In genomic region chr13:113740286-113740556, GRCh38 we compare ENCODE assay signal across 1 cellular context.
TF ChIP-seq lines count a peak whose summit lies in the region.

No MANE protein-coding gene starts in this region.

TF ChIP-seq in IMR-90, 13 proteins besides CTCF, POLR2A, EP300 and RAD21 (continued from another document):
- TF ChIP-seq ELK1 (IDR thresholded peaks at IDR 0.05; ENCODE audit: borderline replicate concordance, low read depth, low read length) (no peak), FOS (IDR thresholded peaks at IDR 0.05; ENCODE audit: low read depth, low read length) (no peak), NFE2L2 (IDR thresholded peaks at IDR 0.05; ENCODE audit: low read depth, low read length) (no peak), SMC3 (IDR thresholded peaks at IDR 0.05; ENCODE audit: low read depth, low read length) (no peak), MAFK (IDR thresholded peaks at IDR 0.05; ENCODE audit: low read depth, low read length) (no peak), CEBPB (IDR thresholded peaks at IDR 0.05; ENCODE audit: low read depth, low read length) (no peak), MXI1 (IDR thresholded peaks at IDR 0.05; ENCODE audit: borderline replicate concordance, low read depth, low read length) (no peak), RFX5 (IDR thresholded peaks at IDR 0.05; ENCODE audit: low read depth, low read length) (no peak)
